8 cellular contexts compared by ENCODE assay signal in genomic region chr2:111946294-111947114, GRCh38. TPM values are rescaled to one million over a fixed set of nuclear protein-coding genes. Genes with fewer than 3 reads are reported as not detected.
DNase-seq lines count a peak whose midpoint lies in the region; ATAC-seq and TF ChIP-seq lines count a peak whose summit lies in the region.

No MANE protein-coding gene starts in this region.

- DNase-seq in HFF-Myc (ENCODE audit: extremely low read depth, low read depth) (peak; percentile 49), SW480 (ENCODE audit: low spot score) (peak; percentile 42), cardiac muscle cell (ENCODE audit: low read depth in 1 of 2, low spot score in 1 of 2) (peak; percentile 25 to 93), skeletal muscle cell (ENCODE audit: low read depth) (peak; percentile 84), osteocyte (ENCODE audit: extremely low spot score, unreplicated experiment) (no peak)
- DNase-seq in activated CD4-positive, CD25-positive, alpha-beta regulatory T cell treated with anti-CD3 and anti-CD28 coated beads, Interleukin-2, amount 50 U/mL, for 72 hours, result no peak

- H3K36me3 Mint-ChIP-seq in osteocyte (ENCODE audit: unreplicated experiment), result no peaks in the 10 kb centered on the region

- H3K4me3 ChIP-seq in HFF-Myc (replicated peaks; ENCODE audit: low read depth, low read length) (no peak overlapping the region), cardiac muscle cell (no peak overlapping the region), skeletal muscle cell (ENCODE audit: low read depth, low read length) (no peak overlapping the region)

- H3K4me1 ChIP-seq in cardiac muscle cell (ENCODE audit: low read depth), result peaks cover 8% of the 10 kb centered on the region

- ATAC-seq in GM19324 (IDR thresholded peaks at IDR 0.05; ENCODE audit: low FRiP score, unreplicated experiment), result no peak
- ATAC-seq in GM19455 (IDR thresholded peaks at IDR 0.05; ENCODE audit: unreplicated experiment), result no peak

- TF ChIP-seq CTCF in HFF-Myc (IDR thresholded peaks at IDR 0.05; ENCODE audit: low read depth, low read length, missing control alignments) (no peak), cardiac muscle cell (IDR thresholded peaks at IDR 0.05; ENCODE audit: low read depth, low read length) (no peak), osteocyte (IDR thresholded peaks at IDR 0.05) (no peak)

- H3K4me3 Mint-ChIP-seq in osteocyte (ENCODE audit: unreplicated experiment), result no peak overlapping the region

- H3K4me1 Mint-ChIP-seq in osteocyte (ENCODE audit: unreplicated experiment), result peaks cover 1% of the 10 kb centered on the region

- no peaks in the 10 kb centered on the region for H3K27me3 ChIP-seq in cardiac muscle cell

- H3K27ac Mint-ChIP-seq in osteocyte (ENCODE audit: unreplicated experiment), result no peak overlapping the region

- H3K27ac ChIP-seq in cardiac muscle cell, result peak overlapping the region; percentile 62

- no peaks in the 10 kb centered on the region for H3K9me3 ChIP-seq in cardiac muscle cell (ENCODE audit: low read depth)

- no peaks in the 10 kb centered on the region for H3K9me3 Mint-ChIP-seq in osteocyte (ENCODE audit: unreplicated experiment)

- peaks cover 30% of the 10 kb centered on the region for H3K27me3 Mint-ChIP-seq in osteocyte (ENCODE audit: unreplicated experiment)

- peaks cover 2% of the 10 kb centered on the region for H3K36me3 ChIP-seq in cardiac muscle cell

RNA-seq across cellular contexts. Expression of gene MERTK, which starts 48.1 kb away (rescaled TPM):
- total RNA-seq in cardiac muscle cell (3.8 and 8.7 TPM in 2 replicates), osteocyte (1.2 and 1.5 TPM in 2 replicates)
- 4.5 and 4.9 TPM in 2 replicates for polyA plus RNA-seq in cardiac muscle cell

Comparison
In these comparisons a context has a peak if more than half of its experiments do, and no peak if none do; other contexts are left out.
1. DNase-seq: peak in HFF-Myc (single experiment), SW480 (single experiment), cardiac muscle cell (2 of 2) and skeletal muscle cell (single experiment); none in activated CD4-positive, CD25-positive, alpha-beta regulatory T cell treated with anti-CD3 and anti-CD28 coated beads, Interleukin-2, amount 50 U/mL, for 72 hours (single experiment) and osteocyte (single experiment).